In the genomic region with DNA sequence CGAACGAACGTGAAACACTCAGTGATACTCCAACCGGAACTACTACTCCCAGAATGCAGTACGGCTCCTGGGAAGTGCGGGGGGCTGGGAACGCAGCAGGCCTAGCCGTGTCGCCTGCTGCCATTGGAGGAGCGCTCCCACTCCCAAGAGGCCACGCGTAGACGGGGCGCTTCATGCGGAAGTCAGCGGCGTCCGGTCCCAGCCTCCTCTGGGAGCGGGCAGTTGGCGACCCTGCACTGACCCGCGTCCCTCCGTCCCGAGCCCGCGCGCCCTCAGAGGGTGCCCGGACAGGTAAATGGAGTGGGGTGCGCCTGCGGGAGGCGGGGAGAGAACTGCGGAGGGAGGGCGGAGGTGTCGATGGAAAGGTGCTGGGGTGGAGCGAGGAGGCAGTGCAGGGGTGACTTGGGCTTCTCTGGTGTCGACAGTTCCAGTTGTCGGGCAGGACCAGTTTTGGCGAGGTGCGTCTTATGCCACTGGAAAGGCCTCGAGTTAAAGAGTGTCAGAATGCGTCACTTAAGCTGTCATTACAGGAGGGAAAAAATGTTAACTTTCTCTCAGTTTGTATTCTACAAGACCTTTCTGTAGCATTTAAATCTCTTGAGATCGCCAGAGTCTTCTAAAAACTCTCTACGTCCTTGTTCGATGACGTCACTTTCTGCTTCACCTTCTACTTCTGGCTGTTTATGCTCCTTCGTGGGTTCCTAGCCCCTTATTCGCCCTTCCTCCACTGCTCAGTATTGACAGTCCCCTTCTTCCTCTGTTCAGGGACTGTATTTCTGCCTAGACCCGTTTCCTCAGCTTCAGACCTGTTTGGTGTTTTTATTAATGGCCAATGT, we compare ENCODE assay signal across 1 cellular context.
TF ChIP-seq lines count a peak whose summit lies in the region.

TSS of gene VAMP7 (plus strand) at position 188 of the 836 bp plus-strand sequence. CDS start 8,122 bp downstream, outside the sequence.

TF ChIP-seq in SK-N-SH, 30 proteins besides CTCF, POLR2A, EP300 and RAD21 (continued from another document):
- TF ChIP-seq FOXJ3 (CRISPR knock-in tag; IDR thresholded peaks at IDR 0.05), result no peak
- peak; percentile 84; the same call in 1 of the 2 replicates for TF ChIP-seq MXI1 (IDR thresholded peaks at IDR 0.05; ENCODE audit: low read depth, low read length)
- TF ChIP-seq, protein P1, sequence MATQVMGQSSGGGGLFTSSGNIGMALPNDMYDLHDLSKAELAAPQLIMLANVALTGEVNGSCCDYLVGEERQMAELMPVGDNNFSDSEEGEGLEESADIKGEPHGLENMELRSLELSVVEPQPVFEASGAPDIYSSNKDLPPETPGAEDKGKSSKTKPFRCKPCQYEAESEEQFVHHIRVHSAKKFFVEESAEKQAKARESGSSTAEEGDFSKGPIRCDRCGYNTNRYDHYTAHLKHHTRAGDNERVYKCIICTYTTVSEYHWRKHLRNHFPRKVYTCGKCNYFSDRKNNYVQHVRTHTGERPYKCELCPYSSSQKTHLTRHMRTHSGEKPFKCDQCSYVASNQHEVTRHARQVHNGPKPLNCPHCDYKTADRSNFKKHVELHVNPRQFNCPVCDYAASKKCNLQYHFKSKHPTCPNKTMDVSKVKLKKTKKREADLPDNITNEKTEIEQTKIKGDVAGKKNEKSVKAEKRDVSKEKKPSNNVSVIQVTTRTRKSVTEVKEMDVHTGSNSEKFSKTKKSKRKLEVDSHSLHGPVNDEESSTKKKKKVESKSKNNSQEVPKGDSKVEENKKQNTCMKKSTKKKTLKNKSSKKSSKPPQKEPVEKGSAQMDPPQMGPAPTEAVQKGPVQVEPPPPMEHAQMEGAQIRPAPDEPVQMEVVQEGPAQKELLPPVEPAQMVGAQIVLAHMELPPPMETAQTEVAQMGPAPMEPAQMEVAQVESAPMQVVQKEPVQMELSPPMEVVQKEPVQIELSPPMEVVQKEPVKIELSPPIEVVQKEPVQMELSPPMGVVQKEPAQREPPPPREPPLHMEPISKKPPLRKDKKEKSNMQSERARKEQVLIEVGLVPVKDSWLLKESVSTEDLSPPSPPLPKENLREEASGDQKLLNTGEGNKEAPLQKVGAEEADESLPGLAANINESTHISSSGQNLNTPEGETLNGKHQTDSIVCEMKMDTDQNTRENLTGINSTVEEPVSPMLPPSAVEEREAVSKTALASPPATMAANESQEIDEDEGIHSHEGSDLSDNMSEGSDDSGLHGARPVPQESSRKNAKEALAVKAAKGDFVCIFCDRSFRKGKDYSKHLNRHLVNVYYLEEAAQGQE (IDR thresholded peaks at IDR 0.05; ENCODE audit: low read depth, low read length), result 0 out of 2 replicates have a peak, but pooled peaks have one; percentile 20
- TF ChIP-seq TEAD4 (IDR thresholded peaks at IDR 0.05; ENCODE audit: borderline replicate concordance, insufficient read depth), result no peak
- peak; percentile 72; the same call in 1 of the 2 replicates for TF ChIP-seq RFX5 (IDR thresholded peaks at IDR 0.05; ENCODE audit: low read length)
- TF ChIP-seq CHD2 (IDR thresholded peaks at IDR 0.05; ENCODE audit: low read length, partially characterized antibody), result peak; percentile 97
- peak; percentile 86 for TF ChIP-seq POLR2AphosphoS5 (IDR thresholded peaks at IDR 0.05; ENCODE audit: low read depth, low read length)
- TF ChIP-seq MEF2A (IDR thresholded peaks at IDR 0.05; ENCODE audit: borderline replicate concordance, low read depth), result no peak
- no peak for TF ChIP-seq NRF1 (IDR thresholded peaks at IDR 0.05; ENCODE audit: low read depth, low read length)
- no peak for TF ChIP-seq JUND (IDR thresholded peaks at IDR 0.05)
- TF ChIP-seq, protein P2, sequence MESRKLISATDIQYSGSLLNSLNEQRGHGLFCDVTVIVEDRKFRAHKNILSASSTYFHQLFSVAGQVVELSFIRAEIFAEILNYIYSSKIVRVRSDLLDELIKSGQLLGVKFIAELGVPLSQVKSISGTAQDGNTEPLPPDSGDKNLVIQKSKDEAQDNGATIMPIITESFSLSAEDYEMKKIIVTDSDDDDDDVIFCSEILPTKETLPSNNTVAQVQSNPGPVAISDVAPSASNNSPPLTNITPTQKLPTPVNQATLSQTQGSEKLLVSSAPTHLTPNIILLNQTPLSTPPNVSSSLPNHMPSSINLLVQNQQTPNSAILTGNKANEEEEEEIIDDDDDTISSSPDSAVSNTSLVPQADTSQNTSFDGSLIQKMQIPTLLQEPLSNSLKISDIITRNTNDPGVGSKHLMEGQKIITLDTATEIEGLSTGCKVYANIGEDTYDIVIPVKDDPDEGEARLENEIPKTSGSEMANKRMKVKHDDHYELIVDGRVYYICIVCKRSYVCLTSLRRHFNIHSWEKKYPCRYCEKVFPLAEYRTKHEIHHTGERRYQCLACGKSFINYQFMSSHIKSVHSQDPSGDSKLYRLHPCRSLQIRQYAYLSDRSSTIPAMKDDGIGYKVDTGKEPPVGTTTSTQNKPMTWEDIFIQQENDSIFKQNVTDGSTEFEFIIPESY (IDR thresholded peaks at IDR 0.05; ENCODE audit: borderline replicate concordance, low read depth), result peak; percentile 49; the same call in 1 of the 2 replicates
- TF ChIP-seq NFIC (IDR thresholded peaks at IDR 0.05; ENCODE audit: borderline replicate concordance), result no peak
- TF ChIP-seq, protein P3, sequence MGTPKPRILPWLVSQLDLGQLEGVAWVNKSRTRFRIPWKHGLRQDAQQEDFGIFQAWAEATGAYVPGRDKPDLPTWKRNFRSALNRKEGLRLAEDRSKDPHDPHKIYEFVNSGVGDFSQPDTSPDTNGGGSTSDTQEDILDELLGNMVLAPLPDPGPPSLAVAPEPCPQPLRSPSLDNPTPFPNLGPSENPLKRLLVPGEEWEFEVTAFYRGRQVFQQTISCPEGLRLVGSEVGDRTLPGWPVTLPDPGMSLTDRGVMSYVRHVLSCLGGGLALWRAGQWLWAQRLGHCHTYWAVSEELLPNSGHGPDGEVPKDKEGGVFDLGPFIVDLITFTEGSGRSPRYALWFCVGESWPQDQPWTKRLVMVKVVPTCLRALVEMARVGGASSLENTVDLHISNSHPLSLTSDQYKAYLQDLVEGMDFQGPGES (IDR thresholded peaks at IDR 0.05; ENCODE audit: low read depth, low read length), result peak; percentile 34; the same call in 1 of the 2 replicates
